ENCODE assay signal across 2 cellular contexts in the genomic region with DNA sequence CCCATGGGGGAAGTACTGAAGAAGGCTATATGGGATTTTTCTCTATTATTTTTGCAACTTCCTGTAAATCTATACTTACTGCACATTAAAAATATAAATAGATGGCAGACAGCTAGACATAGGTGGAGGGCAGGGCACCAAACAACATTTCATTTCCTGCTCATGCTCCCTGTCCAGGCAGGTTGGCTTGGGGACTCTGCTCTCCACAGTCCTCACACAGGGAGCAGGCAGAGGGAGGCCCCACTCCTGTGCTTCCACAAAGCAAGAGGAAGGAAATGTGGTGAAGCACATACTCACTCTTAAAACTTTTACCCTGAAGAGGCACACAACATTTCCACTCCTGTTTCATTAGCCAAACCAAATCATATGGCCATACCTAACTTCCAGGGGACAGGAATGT.
TF ChIP-seq lines count a peak whose summit lies in the region.

No MANE protein-coding gene starts in this region.

TF ChIP-seq in HCT116, 20 proteins besides CTCF, POLR2A, EP300 and RAD21 (continued from another document):
- no peak for TF ChIP-seq EZH2phosphoT487 (IDR thresholded peaks at IDR 0.05; ENCODE audit: borderline replicate concordance)
- TF ChIP-seq, protein P1, sequence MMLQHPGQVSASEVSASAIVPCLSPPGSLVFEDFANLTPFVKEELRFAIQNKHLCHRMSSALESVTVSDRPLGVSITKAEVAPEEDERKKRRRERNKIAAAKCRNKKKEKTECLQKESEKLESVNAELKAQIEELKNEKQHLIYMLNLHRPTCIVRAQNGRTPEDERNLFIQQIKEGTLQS (IDR thresholded peaks at IDR 0.05): no peak

TF ChIP-seq in WTC11, 78 proteins besides CTCF, POLR2A, EP300 and RAD21 (continued from another document):
- TF ChIP-seq, protein P2, sequence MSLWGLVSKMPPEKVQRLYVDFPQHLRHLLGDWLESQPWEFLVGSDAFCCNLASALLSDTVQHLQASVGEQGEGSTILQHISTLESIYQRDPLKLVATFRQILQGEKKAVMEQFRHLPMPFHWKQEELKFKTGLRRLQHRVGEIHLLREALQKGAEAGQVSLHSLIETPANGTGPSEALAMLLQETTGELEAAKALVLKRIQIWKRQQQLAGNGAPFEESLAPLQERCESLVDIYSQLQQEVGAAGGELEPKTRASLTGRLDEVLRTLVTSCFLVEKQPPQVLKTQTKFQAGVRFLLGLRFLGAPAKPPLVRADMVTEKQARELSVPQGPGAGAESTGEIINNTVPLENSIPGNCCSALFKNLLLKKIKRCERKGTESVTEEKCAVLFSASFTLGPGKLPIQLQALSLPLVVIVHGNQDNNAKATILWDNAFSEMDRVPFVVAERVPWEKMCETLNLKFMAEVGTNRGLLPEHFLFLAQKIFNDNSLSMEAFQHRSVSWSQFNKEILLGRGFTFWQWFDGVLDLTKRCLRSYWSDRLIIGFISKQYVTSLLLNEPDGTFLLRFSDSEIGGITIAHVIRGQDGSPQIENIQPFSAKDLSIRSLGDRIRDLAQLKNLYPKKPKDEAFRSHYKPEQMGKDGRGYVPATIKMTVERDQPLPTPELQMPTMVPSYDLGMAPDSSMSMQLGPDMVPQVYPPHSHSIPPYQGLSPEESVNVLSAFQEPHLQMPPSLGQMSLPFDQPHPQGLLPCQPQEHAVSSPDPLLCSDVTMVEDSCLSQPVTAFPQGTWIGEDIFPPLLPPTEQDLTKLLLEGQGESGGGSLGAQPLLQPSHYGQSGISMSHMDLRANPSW (CRISPR knock-in tag; conservative IDR thresholded peaks at IDR 0.05; ENCODE audit: low read depth): no peak
- TF ChIP-seq TP53 (CRISPR knock-in tag; IDR thresholded peaks at IDR 0.05): no peak
- TF ChIP-seq ZNF219 (CRISPR knock-in tag; IDR thresholded peaks at IDR 0.05; ENCODE audit: borderline replicate concordance): no peak
- TF ChIP-seq, protein P3, sequence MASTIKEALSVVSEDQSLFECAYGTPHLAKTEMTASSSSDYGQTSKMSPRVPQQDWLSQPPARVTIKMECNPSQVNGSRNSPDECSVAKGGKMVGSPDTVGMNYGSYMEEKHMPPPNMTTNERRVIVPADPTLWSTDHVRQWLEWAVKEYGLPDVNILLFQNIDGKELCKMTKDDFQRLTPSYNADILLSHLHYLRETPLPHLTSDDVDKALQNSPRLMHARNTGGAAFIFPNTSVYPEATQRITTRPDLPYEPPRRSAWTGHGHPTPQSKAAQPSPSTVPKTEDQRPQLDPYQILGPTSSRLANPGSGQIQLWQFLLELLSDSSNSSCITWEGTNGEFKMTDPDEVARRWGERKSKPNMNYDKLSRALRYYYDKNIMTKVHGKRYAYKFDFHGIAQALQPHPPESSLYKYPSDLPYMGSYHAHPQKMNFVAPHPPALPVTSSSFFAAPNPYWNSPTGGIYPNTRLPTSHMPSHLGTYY (CRISPR knock-in tag; IDR thresholded peaks at IDR 0.05): no peak
- TF ChIP-seq NR2C2 (CRISPR knock-in tag; IDR thresholded peaks at IDR 0.05): no peak
